In the genomic region with DNA sequence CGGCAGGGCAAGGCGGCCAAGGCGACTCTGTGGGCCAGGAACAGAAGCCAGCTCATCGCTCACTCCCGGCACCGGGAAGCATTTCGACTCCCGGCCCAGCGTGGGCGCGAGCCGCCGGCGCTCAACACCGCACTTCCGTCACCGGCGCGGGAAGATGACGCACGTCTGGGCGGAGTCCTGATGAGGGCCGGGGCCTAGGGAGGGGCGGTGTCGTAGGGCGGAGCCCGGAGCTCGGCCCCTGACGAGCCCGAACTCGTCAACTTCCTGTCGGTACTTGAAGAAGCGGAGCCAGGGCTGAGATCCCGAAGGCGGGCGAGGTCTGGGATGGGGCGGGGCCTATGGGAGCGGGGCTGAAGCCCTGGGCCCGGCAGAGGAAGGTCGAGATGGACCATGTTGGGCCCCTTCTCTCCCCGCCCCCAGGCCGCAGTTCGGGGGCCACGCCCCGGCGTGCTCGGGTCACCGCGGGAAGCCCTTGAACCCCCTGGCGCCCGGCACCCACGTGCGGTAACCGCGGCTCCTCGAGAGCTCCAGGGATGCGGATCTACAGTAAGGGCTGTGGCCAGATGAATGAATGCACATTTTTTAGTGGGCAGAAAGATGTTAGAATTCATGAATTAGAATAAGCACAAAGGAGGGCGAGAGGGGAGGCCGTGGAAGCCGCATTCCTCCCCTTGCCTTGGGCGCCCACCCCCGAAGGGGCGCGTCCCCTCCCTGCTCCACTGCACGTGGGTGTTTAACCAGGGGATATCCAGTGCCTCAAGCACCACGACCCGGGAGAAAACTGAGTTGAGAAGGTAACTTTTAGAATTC, we compare ENCODE assay signal across 8 cellular contexts.
DNase-seq lines count a peak whose midpoint lies in the region; ATAC-seq and TF ChIP-seq lines count a peak whose summit lies in the region.

RNASEH1 (minus strand) TSS at position 129 of the 810 bp plus-strand sequence; CDS start at position 56, 73 bp downstream.

- H3K27me3 ChIP-seq in GM06990 (replicated peaks; ENCODE audit: control insufficient read depth, insufficient read depth, low read length), result no peaks in the 10 kb centered on the region

- DNase-seq in GM06990 (ENCODE audit: extremely low read depth, insufficient read length), result peak; percentile 100
- peak; percentile 91 for DNase-seq in NCI-H1092 (lab: John Stamatoyannopoulos, UW)
- DNase-seq in germinal center (ENCODE audit: low spot score), result peak; percentile 99
- peak; percentile 92 for DNase-seq in non-pigmented ciliary epithelial cell (ENCODE audit: low read depth)
- DNase-seq in superior temporal gyrus (ENCODE audit: extremely low spot score), result peak; percentile 98

- ATAC-seq in HG02588 (IDR thresholded peaks at IDR 0.05; ENCODE audit: unreplicated experiment) (peak; percentile 94), SK-N-SH treated with all-trans-retinoic acid at 6 μM for 48 hours (peak; percentile 99)

- H3K4me1 Mint-ChIP-seq in activated naive CD4-positive, alpha-beta T cell treated with anti-CD3 and anti-CD28 coated beads, Interleukin-2, amount 50 U/mL, for 24 hours, result peaks cover 40% of the 10 kb centered on the region

- peak within 1 kb of the TSS; percentile 87 for H3K4me3 ChIP-seq in GM06990 (replicated peaks; ENCODE audit: low read depth, low read length)

- no peaks in the 10 kb centered on the region for H3K9me3 Mint-ChIP-seq in activated naive CD4-positive, alpha-beta T cell treated with anti-CD3 and anti-CD28 coated beads, Interleukin-2, amount 50 U/mL, for 24 hours

- peaks cover 4% of the 10 kb centered on the region for H3K36me3 ChIP-seq in GM06990 (ENCODE audit: control insufficient read depth, insufficient read depth, low read length)

- peak within 1 kb of the TSS; percentile 95 for H3K4me3 Mint-ChIP-seq in activated naive CD4-positive, alpha-beta T cell treated with anti-CD3 and anti-CD28 coated beads, Interleukin-2, amount 50 U/mL, for 24 hours

- no peak for TF ChIP-seq CTCF in GM06990 (IDR thresholded peaks at IDR 0.05; ENCODE audit: insufficient read depth, low read length, poor library complexity, severe bottlenecking)

- H3K27me3 Mint-ChIP-seq in activated naive CD4-positive, alpha-beta T cell treated with anti-CD3 and anti-CD28 coated beads, Interleukin-2, amount 50 U/mL, for 24 hours, result no peaks in the 10 kb centered on the region

- H3K27ac Mint-ChIP-seq in activated naive CD4-positive, alpha-beta T cell treated with anti-CD3 and anti-CD28 coated beads, Interleukin-2, amount 50 U/mL, for 24 hours, result peak within 1 kb of the TSS; percentile 98

- peaks cover 18% of the 10 kb centered on the region for H3K36me3 Mint-ChIP-seq in activated naive CD4-positive, alpha-beta T cell treated with anti-CD3 and anti-CD28 coated beads, Interleukin-2, amount 50 U/mL, for 24 hours

TF ChIP-seq in SK-N-SH treated with all-trans-retinoic acid at 6 μM for 48 hours, 23 proteins besides CTCF, POLR2A, EP300 and RAD21:
- TF ChIP-seq ZFP30 (CRISPR knock-in tag; IDR thresholded peaks at IDR 0.05) (no peak), ZC3H10 (CRISPR knock-in tag; IDR thresholded peaks at IDR 0.05) (no peak), ARNTL (CRISPR knock-in tag; IDR thresholded peaks at IDR 0.05; ENCODE audit: borderline replicate concordance, low read depth) (peak; percentile 54; the same call in 1 of the 2 replicates), SNAI2 (CRISPR knock-in tag; IDR thresholded peaks at IDR 0.05) (0 out of 2 replicates have a peak, but pooled peaks have one; percentile 35), TOX (CRISPR knock-in tag; IDR thresholded peaks at IDR 0.05; ENCODE audit: borderline replicate concordance) (no peak), ZNF8 (CRISPR knock-in tag; IDR thresholded peaks at IDR 0.05) (peak; percentile 40; the same call in 1 of the 2 replicates), CSDC2 (CRISPR knock-in tag; IDR thresholded peaks at IDR 0.05) (peak; percentile 89), ZFP3 (CRISPR knock-in tag; IDR thresholded peaks at IDR 0.05) (peak; percentile 72; the same call in 1 of the 2 replicates), ZNF70 (CRISPR knock-in tag; IDR thresholded peaks at IDR 0.05) (0 out of 2 replicates have a peak, but pooled peaks have one; percentile 21), CSRNP3 (CRISPR knock-in tag; IDR thresholded peaks at IDR 0.05) (peak; percentile 68; the same call in 1 of the 2 replicates), CREB5 (CRISPR knock-in tag; IDR thresholded peaks at IDR 0.05; ENCODE audit: low read depth) (no peak), BACH2 (CRISPR knock-in tag; IDR thresholded peaks at IDR 0.05; ENCODE audit: borderline replicate concordance) (no peak), GLIS3 (CRISPR knock-in tag; IDR thresholded peaks at IDR 0.05) (no peak), ZNF565 (CRISPR knock-in tag; conservative IDR thresholded peaks at IDR 0.05; ENCODE audit: low read depth) (0 out of 2 replicates have a peak, but pooled peaks have one; percentile 27)
- TF ChIP-seq, protein P1, sequence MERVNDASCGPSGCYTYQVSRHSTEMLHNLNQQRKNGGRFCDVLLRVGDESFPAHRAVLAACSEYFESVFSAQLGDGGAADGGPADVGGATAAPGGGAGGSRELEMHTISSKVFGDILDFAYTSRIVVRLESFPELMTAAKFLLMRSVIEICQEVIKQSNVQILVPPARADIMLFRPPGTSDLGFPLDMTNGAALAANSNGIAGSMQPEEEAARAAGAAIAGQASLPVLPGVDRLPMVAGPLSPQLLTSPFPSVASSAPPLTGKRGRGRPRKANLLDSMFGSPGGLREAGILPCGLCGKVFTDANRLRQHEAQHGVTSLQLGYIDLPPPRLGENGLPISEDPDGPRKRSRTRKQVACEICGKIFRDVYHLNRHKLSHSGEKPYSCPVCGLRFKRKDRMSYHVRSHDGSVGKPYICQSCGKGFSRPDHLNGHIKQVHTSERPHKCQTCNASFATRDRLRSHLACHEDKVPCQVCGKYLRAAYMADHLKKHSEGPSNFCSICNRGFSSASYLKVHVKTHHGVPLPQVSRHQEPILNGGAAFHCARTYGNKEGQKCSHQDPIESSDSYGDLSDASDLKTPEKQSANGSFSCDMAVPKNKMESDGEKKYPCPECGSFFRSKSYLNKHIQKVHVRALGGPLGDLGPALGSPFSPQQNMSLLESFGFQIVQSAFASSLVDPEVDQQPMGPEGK (CRISPR knock-in tag; IDR thresholded peaks at IDR 0.05; ENCODE audit: borderline replicate concordance), result peak; percentile 73; the same call in 1 of the 2 replicates

Comparison
In these comparisons a context has a peak if more than half of its experiments do, and no peak if none do; other contexts are left out.
1. Peak in every context shown above with its lines: DNase-seq, ATAC-seq and H3K4me3 ChIP-seq.